1 cellular context compared by ENCODE assay signal in the genomic region with DNA sequence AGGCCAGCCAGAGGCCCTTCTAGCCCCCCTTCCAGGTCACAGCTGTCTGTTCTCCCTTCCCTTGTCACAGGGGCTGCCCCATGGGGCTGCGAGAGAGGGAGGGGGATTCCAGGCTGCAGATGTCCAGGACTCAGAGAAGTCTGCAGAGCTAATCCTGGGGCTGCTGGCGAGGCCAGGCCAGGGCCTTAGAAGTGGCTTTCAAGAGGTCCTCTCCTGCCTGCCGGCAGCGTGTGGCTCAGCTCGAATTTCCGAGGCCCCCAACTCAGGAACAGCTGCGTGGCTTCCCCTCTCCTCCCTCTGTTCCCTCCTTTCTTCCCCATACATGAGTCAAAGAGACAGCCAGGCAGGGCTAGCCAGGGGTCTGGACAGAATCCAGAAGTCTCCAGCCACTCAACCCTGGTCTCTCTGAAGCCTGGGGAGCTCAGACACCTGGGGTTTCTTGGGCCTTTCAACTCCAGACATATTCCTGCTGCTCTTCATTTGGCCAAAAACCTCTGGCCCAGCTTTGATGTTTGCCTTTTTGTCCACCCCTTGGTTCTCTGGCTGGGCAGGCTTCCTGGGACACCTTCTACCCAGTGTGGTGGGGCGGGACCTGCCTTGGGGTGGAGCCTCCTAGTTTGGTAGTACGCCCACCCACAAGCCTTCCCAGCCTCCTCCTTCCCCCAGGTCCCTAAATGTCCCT.
TF ChIP-seq lines count a peak whose summit lies in the region.

No MANE protein-coding gene starts in this region.

TF ChIP-seq in HepG2, 621 proteins besides CTCF, POLR2A, EP300 and RAD21:
- no peak for TF ChIP-seq USF2 (IDR thresholded peaks at IDR 0.05; ENCODE audit: low read depth, low read length)
- TF ChIP-seq USF2 (CRISPR knock-in tag; IDR thresholded peaks at IDR 0.05; ENCODE audit: borderline replicate concordance), result no peak
- TF ChIP-seq RBM39 (IDR thresholded peaks at IDR 0.05; ENCODE audit: low read depth, low read length, poor library complexity, severe bottlenecking), result no peak
- TF ChIP-seq NKX3-1 (CRISPR knock-in tag; IDR thresholded peaks at IDR 0.05), result no peak
- TF ChIP-seq ZNF367 (CRISPR knock-in tag; IDR thresholded peaks at IDR 0.05; ENCODE audit: borderline replicate concordance), result no peak
- TF ChIP-seq ZBTB49 (CRISPR knock-in tag; IDR thresholded peaks at IDR 0.05; ENCODE audit: borderline replicate concordance), result no peak
- no peak for TF ChIP-seq KAT2B (IDR thresholded peaks at IDR 0.05; ENCODE audit: borderline replicate concordance, low read depth, low read length)
- TF ChIP-seq ZFP41 (CRISPR knock-in tag; IDR thresholded peaks at IDR 0.05; ENCODE audit: borderline replicate concordance), result no peak
- TF ChIP-seq NBN (conservative IDR thresholded peaks at IDR 0.05), result no peak
- no peak for TF ChIP-seq ZNF777 (CRISPR knock-in tag; IDR thresholded peaks at IDR 0.05)
- TF ChIP-seq, protein P1, sequence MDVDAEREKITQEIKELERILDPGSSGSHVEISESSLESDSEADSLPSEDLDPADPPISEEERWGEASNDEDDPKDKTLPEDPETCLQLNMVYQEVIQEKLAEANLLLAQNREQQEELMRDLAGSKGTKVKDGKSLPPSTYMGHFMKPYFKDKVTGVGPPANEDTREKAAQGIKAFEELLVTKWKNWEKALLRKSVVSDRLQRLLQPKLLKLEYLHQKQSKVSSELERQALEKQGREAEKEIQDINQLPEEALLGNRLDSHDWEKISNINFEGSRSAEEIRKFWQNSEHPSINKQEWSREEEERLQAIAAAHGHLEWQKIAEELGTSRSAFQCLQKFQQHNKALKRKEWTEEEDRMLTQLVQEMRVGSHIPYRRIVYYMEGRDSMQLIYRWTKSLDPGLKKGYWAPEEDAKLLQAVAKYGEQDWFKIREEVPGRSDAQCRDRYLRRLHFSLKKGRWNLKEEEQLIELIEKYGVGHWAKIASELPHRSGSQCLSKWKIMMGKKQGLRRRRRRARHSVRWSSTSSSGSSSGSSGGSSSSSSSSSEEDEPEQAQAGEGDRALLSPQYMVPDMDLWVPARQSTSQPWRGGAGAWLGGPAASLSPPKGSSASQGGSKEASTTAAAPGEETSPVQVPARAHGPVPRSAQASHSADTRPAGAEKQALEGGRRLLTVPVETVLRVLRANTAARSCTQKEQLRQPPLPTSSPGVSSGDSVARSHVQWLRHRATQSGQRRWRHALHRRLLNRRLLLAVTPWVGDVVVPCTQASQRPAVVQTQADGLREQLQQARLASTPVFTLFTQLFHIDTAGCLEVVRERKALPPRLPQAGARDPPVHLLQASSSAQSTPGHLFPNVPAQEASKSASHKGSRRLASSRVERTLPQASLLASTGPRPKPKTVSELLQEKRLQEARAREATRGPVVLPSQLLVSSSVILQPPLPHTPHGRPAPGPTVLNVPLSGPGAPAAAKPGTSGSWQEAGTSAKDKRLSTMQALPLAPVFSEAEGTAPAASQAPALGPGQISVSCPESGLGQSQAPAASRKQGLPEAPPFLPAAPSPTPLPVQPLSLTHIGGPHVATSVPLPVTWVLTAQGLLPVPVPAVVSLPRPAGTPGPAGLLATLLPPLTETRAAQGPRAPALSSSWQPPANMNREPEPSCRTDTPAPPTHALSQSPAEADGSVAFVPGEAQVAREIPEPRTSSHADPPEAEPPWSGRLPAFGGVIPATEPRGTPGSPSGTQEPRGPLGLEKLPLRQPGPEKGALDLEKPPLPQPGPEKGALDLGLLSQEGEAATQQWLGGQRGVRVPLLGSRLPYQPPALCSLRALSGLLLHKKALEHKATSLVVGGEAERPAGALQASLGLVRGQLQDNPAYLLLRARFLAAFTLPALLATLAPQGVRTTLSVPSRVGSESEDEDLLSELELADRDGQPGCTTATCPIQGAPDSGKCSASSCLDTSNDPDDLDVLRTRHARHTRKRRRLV (CRISPR knock-in tag; IDR thresholded peaks at IDR 0.05), result no peak
- TF ChIP-seq ZNF280B (CRISPR knock-in tag; IDR thresholded peaks at IDR 0.05; ENCODE audit: borderline replicate concordance), result no peak
- TF ChIP-seq, protein P2, sequence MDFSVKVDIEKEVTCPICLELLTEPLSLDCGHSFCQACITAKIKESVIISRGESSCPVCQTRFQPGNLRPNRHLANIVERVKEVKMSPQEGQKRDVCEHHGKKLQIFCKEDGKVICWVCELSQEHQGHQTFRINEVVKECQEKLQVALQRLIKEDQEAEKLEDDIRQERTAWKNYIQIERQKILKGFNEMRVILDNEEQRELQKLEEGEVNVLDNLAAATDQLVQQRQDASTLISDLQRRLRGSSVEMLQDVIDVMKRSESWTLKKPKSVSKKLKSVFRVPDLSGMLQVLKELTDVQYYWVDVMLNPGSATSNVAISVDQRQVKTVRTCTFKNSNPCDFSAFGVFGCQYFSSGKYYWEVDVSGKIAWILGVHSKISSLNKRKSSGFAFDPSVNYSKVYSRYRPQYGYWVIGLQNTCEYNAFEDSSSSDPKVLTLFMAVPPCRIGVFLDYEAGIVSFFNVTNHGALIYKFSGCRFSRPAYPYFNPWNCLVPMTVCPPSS (IDR thresholded peaks at IDR 0.05), result no peak
- TF ChIP-seq ATF3 (CRISPR knock-in tag; IDR thresholded peaks at IDR 0.05), result no peak
